In the genomic region with DNA sequence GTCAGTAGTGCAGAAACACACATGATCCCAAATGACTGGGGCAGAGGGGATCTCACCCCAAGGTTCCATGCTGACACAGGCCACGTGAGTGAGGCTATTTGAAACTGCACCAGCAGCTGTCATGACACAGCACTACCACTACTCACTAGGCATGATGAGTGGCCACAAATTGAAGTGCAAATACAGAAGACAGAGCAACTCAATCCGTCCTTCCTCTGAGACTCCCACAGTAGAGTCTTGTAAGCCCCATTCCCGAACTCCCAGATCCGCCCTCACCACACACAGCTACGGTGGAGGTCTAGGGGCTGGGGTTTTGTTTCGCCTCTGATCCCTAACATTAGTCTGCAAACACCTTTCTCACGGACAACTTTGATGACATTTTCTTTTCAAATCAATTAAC, we compare ENCODE assay signal across 1 cellular context.
TF ChIP-seq lines count a peak whose summit lies in the region.

No MANE protein-coding gene starts in this region.

TF ChIP-seq in K562, 482 proteins besides CTCF, POLR2A, EP300 and RAD21 (continued from another document and continues in another):
- TF ChIP-seq, protein P1, sequence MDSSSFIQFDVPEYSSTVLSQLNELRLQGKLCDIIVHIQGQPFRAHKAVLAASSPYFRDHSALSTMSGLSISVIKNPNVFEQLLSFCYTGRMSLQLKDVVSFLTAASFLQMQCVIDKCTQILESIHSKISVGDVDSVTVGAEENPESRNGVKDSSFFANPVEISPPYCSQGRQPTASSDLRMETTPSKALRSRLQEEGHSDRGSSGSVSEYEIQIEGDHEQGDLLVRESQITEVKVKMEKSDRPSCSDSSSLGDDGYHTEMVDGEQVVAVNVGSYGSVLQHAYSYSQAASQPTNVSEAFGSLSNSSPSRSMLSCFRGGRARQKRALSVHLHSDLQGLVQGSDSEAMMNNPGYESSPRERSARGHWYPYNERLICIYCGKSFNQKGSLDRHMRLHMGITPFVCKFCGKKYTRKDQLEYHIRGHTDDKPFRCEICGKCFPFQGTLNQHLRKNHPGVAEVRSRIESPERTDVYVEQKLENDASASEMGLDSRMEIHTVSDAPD (CRISPR knock-in tag; IDR thresholded peaks at IDR 0.05), result no peak
- TF ChIP-seq KLF16 (IDR thresholded peaks at IDR 0.05) (no peak), SAFB2 (IDR thresholded peaks at IDR 0.05; ENCODE audit: borderline replicate concordance, low read depth, low read length, severe bottlenecking) (no peak), ZNF124 (CRISPR knock-in tag; IDR thresholded peaks at IDR 0.05) (no peak), MCM3 (IDR thresholded peaks at IDR 0.05) (no peak), ESRRA (IDR thresholded peaks at IDR 0.05; ENCODE audit: borderline replicate concordance, low read depth) (peak; percentile 16; the same call in 1 of the 2 replicates), MECOM (CRISPR knock-in tag; IDR thresholded peaks at IDR 0.05) (no peak), RB1 (IDR thresholded peaks at IDR 0.05; ENCODE audit: low read depth) (peak; percentile 12; the same call in 1 of the 2 replicates), TAL1 (IDR thresholded peaks at IDR 0.05) (no peak), HDAC6 (IDR thresholded peaks at IDR 0.05; ENCODE audit: low read depth, low read length) (no peak), NUFIP1 (IDR thresholded peaks at IDR 0.05; ENCODE audit: partially characterized antibody) (no peak), ZNF76 (CRISPR knock-in tag; IDR thresholded peaks at IDR 0.05; ENCODE audit: borderline replicate concordance) (no peak), ETV1 (tag; conservative IDR thresholded peaks at IDR 0.05; ENCODE audit: low read depth) (no peak), MAFF (IDR thresholded peaks at IDR 0.05; ENCODE audit: low read length) (peak; percentile 96), CREB1 (IDR thresholded peaks at IDR 0.05) (0 out of 2 replicates have a peak, but pooled peaks have one; percentile 30), CREB1 (CRISPR knock-in tag; IDR thresholded peaks at IDR 0.05) (no peak; the same call in 1 of the 2 replicates), TBL1XR1 (IDR thresholded peaks at IDR 0.05; ENCODE audit: low read length in 2 of 2) (no peak), KAT2B (IDR thresholded peaks at IDR 0.05; ENCODE audit: low read depth, low read length) (no peak), ZNF507 (tag; conservative IDR thresholded peaks at IDR 0.05) (no peak), NFIX (CRISPR knock-in tag; IDR thresholded peaks at IDR 0.05; ENCODE audit: low read depth) (no peak), SMARCA5 (IDR thresholded peaks at IDR 0.05) (no peak), ZC3H8 (IDR thresholded peaks at IDR 0.05) (0 out of 2 replicates have a peak, but pooled peaks have one; percentile 29), ETV6 (IDR thresholded peaks at IDR 0.05; ENCODE audit: borderline replicate concordance in 1 of 2, low read depth in 2 of 2, low read length in 1 of 2) (no peak), ETV6 (CRISPR knock-in tag; IDR thresholded peaks at IDR 0.05; ENCODE audit: borderline replicate concordance) (no peak), WHSC1 (IDR thresholded peaks at IDR 0.05; ENCODE audit: low read length) (no peak), BRCA1 (IDR thresholded peaks at IDR 0.05) (no peak), BRCA1 (CRISPR knock-in tag; IDR thresholded peaks at IDR 0.05) (no peak)
- TF ChIP-seq, protein P2, sequence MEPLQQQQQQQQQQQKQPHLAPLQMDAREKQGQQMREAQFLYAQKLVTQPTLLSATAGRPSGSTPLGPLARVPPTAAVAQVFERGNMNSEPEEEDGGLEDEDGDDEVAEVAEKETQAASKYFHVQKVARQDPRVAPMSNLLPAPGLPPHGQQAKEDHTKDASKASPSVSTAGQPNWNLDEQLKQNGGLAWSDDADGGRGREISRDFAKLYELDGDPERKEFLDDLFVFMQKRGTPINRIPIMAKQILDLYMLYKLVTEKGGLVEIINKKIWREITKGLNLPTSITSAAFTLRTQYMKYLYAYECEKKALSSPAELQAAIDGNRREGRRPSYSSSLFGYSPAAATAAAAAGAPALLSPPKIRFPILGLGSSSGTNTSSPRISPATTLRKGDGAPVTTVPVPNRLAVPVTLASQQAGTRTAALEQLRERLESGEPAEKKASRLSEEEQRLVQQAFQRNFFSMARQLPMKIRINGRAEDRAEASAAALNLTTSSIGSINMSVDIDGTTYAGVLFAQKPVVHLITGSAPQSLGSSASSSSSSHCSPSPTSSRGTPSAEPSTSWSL (CRISPR knock-in tag; IDR thresholded peaks at IDR 0.05; ENCODE audit: borderline replicate concordance), result no peak
- TF ChIP-seq, protein P3, sequence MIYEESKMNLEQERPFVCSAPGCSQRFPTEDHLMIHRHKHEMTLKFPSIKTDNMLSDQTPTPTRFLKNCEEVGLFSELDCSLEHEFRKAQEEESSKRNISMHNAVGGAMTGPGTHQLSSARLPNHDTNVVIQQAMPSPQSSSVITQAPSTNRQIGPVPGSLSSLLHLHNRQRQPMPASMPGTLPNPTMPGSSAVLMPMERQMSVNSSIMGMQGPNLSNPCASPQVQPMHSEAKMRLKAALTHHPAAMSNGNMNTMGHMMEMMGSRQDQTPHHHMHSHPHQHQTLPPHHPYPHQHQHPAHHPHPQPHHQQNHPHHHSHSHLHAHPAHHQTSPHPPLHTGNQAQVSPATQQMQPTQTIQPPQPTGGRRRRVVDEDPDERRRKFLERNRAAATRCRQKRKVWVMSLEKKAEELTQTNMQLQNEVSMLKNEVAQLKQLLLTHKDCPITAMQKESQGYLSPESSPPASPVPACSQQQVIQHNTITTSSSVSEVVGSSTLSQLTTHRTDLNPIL (CRISPR knock-in tag; IDR thresholded peaks at IDR 0.05), result no peak
- TF ChIP-seq, protein P4, sequence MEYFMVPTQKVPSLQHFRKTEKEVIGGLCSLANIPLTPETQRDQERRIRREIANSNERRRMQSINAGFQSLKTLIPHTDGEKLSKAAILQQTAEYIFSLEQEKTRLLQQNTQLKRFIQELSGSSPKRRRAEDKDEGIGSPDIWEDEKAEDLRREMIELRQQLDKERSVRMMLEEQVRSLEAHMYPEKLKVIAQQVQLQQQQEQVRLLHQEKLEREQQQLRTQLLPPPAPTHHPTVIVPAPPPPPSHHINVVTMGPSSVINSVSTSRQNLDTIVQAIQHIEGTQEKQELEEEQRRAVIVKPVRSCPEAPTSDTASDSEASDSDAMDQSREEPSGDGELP (CRISPR knock-in tag; IDR thresholded peaks at IDR 0.05; ENCODE audit: borderline replicate concordance), result peak; percentile 96
- TF ChIP-seq, protein P5, sequence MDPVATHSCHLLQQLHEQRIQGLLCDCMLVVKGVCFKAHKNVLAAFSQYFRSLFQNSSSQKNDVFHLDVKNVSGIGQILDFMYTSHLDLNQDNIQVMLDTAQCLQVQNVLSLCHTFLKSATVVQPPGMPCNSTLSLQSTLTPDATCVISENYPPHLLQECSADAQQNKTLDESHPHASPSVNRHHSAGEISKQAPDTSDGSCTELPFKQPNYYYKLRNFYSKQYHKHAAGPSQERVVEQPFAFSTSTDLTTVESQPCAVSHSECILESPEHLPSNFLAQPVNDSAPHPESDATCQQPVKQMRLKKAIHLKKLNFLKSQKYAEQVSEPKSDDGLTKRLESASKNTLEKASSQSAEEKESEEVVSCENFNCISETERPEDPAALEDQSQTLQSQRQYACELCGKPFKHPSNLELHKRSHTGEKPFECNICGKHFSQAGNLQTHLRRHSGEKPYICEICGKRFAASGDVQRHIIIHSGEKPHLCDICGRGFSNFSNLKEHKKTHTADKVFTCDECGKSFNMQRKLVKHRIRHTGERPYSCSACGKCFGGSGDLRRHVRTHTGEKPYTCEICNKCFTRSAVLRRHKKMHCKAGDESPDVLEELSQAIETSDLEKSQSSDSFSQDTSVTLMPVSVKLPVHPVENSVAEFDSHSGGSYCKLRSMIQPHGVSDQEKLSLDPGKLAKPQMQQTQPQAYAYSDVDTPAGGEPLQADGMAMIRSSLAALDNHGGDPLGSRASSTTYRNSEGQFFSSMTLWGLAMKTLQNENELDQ (CRISPR knock-in tag; IDR thresholded peaks at IDR 0.05; ENCODE audit: borderline replicate concordance), result no peak
- TF ChIP-seq, protein P6, sequence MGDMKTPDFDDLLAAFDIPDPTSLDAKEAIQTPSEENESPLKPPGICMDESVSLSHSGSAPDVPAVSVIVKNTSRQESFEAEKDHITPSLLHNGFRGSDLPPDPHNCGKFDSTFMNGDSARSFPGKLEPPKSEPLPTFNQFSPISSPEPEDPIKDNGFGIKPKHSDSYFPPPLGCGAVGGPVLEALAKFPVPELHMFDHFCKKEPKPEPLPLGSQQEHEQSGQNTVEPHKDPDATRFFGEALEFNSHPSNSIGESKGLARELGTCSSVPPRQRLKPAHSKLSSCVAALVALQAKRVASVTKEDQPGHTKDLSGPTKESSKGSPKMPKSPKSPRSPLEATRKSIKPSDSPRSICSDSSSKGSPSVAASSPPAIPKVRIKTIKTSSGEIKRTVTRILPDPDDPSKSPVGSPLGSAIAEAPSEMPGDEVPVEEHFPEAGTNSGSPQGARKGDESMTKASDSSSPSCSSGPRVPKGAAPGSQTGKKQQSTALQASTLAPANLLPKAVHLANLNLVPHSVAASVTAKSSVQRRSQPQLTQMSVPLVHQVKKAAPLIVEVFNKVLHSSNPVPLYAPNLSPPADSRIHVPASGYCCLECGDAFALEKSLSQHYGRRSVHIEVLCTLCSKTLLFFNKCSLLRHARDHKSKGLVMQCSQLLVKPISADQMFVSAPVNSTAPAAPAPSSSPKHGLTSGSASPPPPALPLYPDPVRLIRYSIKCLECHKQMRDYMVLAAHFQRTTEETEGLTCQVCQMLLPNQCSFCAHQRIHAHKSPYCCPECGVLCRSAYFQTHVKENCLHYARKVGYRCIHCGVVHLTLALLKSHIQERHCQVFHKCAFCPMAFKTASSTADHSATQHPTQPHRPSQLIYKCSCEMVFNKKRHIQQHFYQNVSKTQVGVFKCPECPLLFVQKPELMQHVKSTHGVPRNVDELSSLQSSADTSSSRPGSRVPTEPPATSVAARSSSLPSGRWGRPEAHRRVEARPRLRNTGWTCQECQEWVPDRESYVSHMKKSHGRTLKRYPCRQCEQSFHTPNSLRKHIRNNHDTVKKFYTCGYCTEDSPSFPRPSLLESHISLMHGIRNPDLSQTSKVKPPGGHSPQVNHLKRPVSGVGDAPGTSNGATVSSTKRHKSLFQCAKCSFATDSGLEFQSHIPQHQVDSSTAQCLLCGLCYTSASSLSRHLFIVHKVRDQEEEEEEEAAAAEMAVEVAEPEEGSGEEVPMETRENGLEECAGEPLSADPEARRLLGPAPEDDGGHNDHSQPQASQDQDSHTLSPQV (IDR thresholded peaks at IDR 0.05), result peak; percentile 89
- TF ChIP-seq, protein P7, sequence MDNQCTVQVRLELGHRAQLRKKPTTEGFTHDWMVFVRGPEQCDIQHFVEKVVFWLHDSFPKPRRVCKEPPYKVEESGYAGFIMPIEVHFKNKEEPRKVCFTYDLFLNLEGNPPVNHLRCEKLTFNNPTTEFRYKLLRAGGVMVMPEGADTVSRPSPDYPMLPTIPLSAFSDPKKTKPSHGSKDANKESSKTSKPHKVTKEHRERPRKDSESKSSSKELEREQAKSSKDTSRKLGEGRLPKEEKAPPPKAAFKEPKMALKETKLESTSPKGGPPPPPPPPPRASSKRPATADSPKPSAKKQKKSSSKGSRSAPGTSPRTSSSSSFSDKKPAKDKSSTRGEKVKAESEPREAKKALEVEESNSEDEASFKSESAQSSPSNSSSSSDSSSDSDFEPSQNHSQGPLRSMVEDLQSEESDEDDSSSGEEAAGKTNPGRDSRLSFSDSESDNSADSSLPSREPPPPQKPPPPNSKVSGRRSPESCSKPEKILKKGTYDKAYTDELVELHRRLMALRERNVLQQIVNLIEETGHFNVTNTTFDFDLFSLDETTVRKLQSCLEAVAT (IDR thresholded peaks at IDR 0.05), result peak; percentile 37 to 99; a peak in 2 of 4 replicates
- TF ChIP-seq, protein P8, sequence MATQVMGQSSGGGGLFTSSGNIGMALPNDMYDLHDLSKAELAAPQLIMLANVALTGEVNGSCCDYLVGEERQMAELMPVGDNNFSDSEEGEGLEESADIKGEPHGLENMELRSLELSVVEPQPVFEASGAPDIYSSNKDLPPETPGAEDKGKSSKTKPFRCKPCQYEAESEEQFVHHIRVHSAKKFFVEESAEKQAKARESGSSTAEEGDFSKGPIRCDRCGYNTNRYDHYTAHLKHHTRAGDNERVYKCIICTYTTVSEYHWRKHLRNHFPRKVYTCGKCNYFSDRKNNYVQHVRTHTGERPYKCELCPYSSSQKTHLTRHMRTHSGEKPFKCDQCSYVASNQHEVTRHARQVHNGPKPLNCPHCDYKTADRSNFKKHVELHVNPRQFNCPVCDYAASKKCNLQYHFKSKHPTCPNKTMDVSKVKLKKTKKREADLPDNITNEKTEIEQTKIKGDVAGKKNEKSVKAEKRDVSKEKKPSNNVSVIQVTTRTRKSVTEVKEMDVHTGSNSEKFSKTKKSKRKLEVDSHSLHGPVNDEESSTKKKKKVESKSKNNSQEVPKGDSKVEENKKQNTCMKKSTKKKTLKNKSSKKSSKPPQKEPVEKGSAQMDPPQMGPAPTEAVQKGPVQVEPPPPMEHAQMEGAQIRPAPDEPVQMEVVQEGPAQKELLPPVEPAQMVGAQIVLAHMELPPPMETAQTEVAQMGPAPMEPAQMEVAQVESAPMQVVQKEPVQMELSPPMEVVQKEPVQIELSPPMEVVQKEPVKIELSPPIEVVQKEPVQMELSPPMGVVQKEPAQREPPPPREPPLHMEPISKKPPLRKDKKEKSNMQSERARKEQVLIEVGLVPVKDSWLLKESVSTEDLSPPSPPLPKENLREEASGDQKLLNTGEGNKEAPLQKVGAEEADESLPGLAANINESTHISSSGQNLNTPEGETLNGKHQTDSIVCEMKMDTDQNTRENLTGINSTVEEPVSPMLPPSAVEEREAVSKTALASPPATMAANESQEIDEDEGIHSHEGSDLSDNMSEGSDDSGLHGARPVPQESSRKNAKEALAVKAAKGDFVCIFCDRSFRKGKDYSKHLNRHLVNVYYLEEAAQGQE (CRISPR knock-in tag; IDR thresholded peaks at IDR 0.05; ENCODE audit: low read depth), result no peak
- TF ChIP-seq, protein P9, sequence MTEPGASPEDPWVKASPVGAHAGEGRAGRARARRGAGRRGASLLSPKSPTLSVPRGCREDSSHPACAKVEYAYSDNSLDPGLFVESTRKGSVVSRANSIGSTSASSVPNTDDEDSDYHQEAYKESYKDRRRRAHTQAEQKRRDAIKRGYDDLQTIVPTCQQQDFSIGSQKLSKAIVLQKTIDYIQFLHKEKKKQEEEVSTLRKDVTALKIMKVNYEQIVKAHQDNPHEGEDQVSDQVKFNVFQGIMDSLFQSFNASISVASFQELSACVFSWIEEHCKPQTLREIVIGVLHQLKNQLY (CRISPR knock-in tag; conservative IDR thresholded peaks at IDR 0.05), result no peak
- TF ChIP-seq, protein P10, sequence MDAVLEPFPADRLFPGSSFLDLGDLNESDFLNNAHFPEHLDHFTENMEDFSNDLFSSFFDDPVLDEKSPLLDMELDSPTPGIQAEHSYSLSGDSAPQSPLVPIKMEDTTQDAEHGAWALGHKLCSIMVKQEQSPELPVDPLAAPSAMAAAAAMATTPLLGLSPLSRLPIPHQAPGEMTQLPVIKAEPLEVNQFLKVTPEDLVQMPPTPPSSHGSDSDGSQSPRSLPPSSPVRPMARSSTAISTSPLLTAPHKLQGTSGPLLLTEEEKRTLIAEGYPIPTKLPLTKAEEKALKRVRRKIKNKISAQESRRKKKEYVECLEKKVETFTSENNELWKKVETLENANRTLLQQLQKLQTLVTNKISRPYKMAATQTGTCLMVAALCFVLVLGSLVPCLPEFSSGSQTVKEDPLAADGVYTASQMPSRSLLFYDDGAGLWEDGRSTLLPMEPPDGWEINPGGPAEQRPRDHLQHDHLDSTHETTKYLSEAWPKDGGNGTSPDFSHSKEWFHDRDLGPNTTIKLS (IDR thresholded peaks at IDR 0.05; ENCODE audit: borderline replicate concordance, low read depth), result peak; percentile 63; the same call in 1 of the 2 replicates
